ENCODE assay signal across 8 cellular contexts in genomic region chr2:224038049-224038829, GRCh38. TPM values are rescaled to one million over a fixed set of nuclear protein-coding genes. Genes with fewer than 3 reads are reported as not detected.
DNase-seq lines count a peak whose midpoint lies in the region; ATAC-seq and TF ChIP-seq lines count a peak whose summit lies in the region.

No MANE protein-coding gene starts in this region.

- H3K4me3 Mint-ChIP-seq in neural progenitor cell (peak overlapping the region; percentile 93), type B pancreatic cell (peak overlapping the region; percentile 95)

- peaks cover 15% of the 10 kb centered on the region for H3F3A ChIP-seq in neural progenitor cell (ENCODE audit: low read depth)

- H3K36me3 ChIP-seq in neural progenitor cell = no peaks in the 10 kb centered on the region

- TF ChIP-seq CTCF in fibroblast of villous mesenchyme (IDR thresholded peaks at IDR 0.05; ENCODE audit: insufficient read depth, low read depth, low read length) = peak; percentile 3
- no peak for TF ChIP-seq CTCF in neural progenitor cell (IDR thresholded peaks at IDR 0.05)
- TF ChIP-seq CTCF in type B pancreatic cell (conservative IDR thresholded peaks at IDR 0.05) = no peak

- H3K4me2 ChIP-seq in neural progenitor cell = peak overlapping the region; percentile 96

- peak in 2 of 3 experiments; percentile 78 to 80 for DNase-seq in NCI-H1417 (lab: John Stamatoyannopoulos, UW)
- no peak for DNase-seq in NCI-H1417 treated with DMSO at 0.1 percent for 48 hours (lab: John Stamatoyannopoulos, UW)
- DNase-seq in NCI-H226 = peak; percentile 19
- peak; percentile 59 for DNase-seq in activated T-cell treated with anti-CD3 and anti-CD28 coated beads, Interleukin-2, amount 50 U/mL, for 1 hour
- peak; percentile 49 for DNase-seq in fibroblast of villous mesenchyme (ENCODE audit: low read depth)
- peak; percentile 61 for DNase-seq in neural progenitor cell (ENCODE audit: low spot score)
- peak; percentile 73 for DNase-seq in type B pancreatic cell (ENCODE audit: extremely low spot score, unreplicated experiment)

- no peak overlapping the region for H3K9ac ChIP-seq in neural progenitor cell

- peaks cover 14% of the 10 kb centered on the region for H4K20me1 ChIP-seq in neural progenitor cell (ENCODE audit: low read depth)

- no peaks in the 10 kb centered on the region for H3K9me3 Mint-ChIP-seq in neural progenitor cell
- no peaks in the 10 kb centered on the region for H3K9me3 Mint-ChIP-seq in type B pancreatic cell

- peaks cover 21% of the 10 kb centered on the region for H3K4me1 ChIP-seq in neural progenitor cell

- H3K79me2 ChIP-seq in neural progenitor cell (ENCODE audit: low read depth) = peaks cover 17% of the 10 kb centered on the region

- peak overlapping the region; percentile 81 for H2AFZ ChIP-seq in neural progenitor cell (replicated peaks)

- H3K4me3 ChIP-seq in fibroblast of villous mesenchyme (ENCODE audit: low read depth, low read length) (peak overlapping the region; percentile 83), neural progenitor cell (peak overlapping the region; percentile 86)

- H3K27ac ChIP-seq in neural progenitor cell = no peak overlapping the region

- H3K27ac Mint-ChIP-seq in neural progenitor cell (no peak overlapping the region), type B pancreatic cell (peak overlapping the region; percentile 9)

- H3K9me3 ChIP-seq in neural progenitor cell (ENCODE audit: low read depth) = no peaks in the 10 kb centered on the region

- peaks cover 48% of the 10 kb centered on the region for H3K27me3 ChIP-seq in neural progenitor cell

- ATAC-seq in HG02623 (IDR thresholded peaks at IDR 0.05; ENCODE audit: unreplicated experiment) = peak; percentile 40

- H3K36me3 Mint-ChIP-seq in neural progenitor cell (no peaks in the 10 kb centered on the region), type B pancreatic cell (peaks cover 5% of the 10 kb centered on the region)

- H3K4me1 Mint-ChIP-seq in neural progenitor cell (peaks cover 18% of the 10 kb centered on the region), type B pancreatic cell (ENCODE audit: unreplicated experiment) (peaks cover 15% of the 10 kb centered on the region)

- H3K27me3 Mint-ChIP-seq in neural progenitor cell (ENCODE audit: insufficient read depth, low read depth) (peaks cover 18% of the 10 kb centered on the region), type B pancreatic cell (peaks cover 71% of the 10 kb centered on the region)

RNA-seq across cellular contexts. Expression of gene SERPINE2, which starts 0.8 kb away (rescaled TPM):
- total RNA-seq in fibroblast of villous mesenchyme = 180 and 242 TPM in 2 replicates
- 19.6 and 28.8 TPM in 2 replicates for total RNA-seq in neural progenitor cell (ENCODE audit: low replicate concordance)
- total RNA-seq in type B pancreatic cell (ENCODE audit: low replicate concordance) = 23.0 and 37.4 TPM in 2 replicates
